ENCODE assay signal across 13 cellular contexts in the genomic region with DNA sequence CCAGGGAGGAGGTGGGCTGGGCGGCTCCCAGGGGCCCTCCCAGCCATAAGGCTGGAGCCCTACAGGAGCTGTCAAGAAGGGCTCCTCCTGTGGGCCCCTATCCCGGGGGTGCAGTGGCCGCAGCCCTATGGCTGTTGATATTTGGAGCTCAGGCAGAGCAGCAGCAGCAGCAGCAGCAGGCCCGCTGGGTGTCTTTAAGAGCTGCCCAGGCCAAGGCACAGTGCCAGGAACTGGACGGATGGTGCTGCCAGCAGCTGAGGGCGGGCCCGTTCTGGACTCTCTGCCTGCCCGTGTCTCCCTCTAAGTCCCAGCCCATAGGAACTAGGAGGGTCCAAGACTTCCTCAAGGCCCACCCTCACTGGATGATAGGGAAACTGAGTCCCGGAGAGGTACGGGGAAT. TPM values are rescaled to one million over a fixed set of nuclear protein-coding genes. Genes with fewer than 3 reads are reported as not detected.
DNase-seq lines count a peak whose midpoint lies in the region; ATAC-seq and TF ChIP-seq lines count a peak whose summit lies in the region.
"Had no signal": no experiment of that assay in that cellular context is flagged by ENCODE, and none has a peak within 500 bp of the region (broad histone marks: within the 10 kb centered on the region; RNA-seq: fewer than 3 reads in every experiment).

No MANE protein-coding gene starts in this region.

- no peak overlapping the region for H3K27ac Mint-ChIP-seq in activated CD4-positive, alpha-beta memory T cell treated with anti-CD3 and anti-CD28 coated beads for 36 hours
- H3K27ac Mint-ChIP-seq: activated CD8-positive, alpha-beta memory T cell treated with anti-CD3 and anti-CD28 coated beads, Interleukin-2, amount 10 ng/mL, durations not matched to agents 7 days and 5 days had no signal

- H3K9ac ChIP-seq in HCT116 (ENCODE audit: low read length), result peak overlapping the region; percentile 1; the same call in 1 of the 2 replicates

- 63 to 89% (median 71%) methylated on average over 4 to 10 of the region's 10 CpGs for WGBS in spleen, 5 donors

- H3K4me1 Mint-ChIP-seq in activated CD4-positive, alpha-beta memory T cell treated with anti-CD3 and anti-CD28 coated beads for 36 hours (ENCODE audit: low read depth), result peaks cover 2% of the 10 kb centered on the region
- H3K4me1 Mint-ChIP-seq: central memory CD8-positive, alpha-beta T cell had no signal

- ATAC-seq in HCT116 (no peak), left lung (peak; percentile 6), GM18517 (IDR thresholded peaks at IDR 0.05; ENCODE audit: unreplicated experiment) (no peak)
- ATAC-seq: activated CD8-positive, alpha-beta memory T cell treated with anti-CD3 and anti-CD28 coated beads, Interleukin-2, amount 10 ng/mL, durations not matched to agents 7 days and 5 days had no signal

- no peak for TF ChIP-seq RAD21 in HCT116 (IDR thresholded peaks at IDR 0.05; ENCODE audit: low read depth)

- DNase-seq in HCT116 (ENCODE audit: low read depth, low spot score), result no peak
- peak; percentile 89 for DNase-seq in coronary artery (ENCODE audit: low spot score)
- peak; percentile 80 to 86 for DNase-seq in left lung
- no peak for DNase-seq in spleen
- no peak for DNase-seq in NCI-H2171 treated with DMSO at 0.1 percent for 48 hours (lab: John Stamatoyannopoulos, UW)
- no peak for DNase-seq in activated CD4-positive, alpha-beta memory T cell treated with anti-CD3 and anti-CD28 coated beads for 36 hours
- DNase-seq in NCI-H146 treated with DMSO at 0.1 percent for 48 hours (lab: John Stamatoyannopoulos, UW; ENCODE audit: unreplicated experiment), result no peak
- DNase-seq: activated CD8-positive, alpha-beta memory T cell treated with anti-CD3 and anti-CD28 coated beads, Interleukin-2, amount 10 ng/mL, durations not matched to agents 7 days and 5 days; Caco-2; NCI-H2081 treated with DMSO at 0.1 percent for 48 hours had no signal

- H3K4me3 Mint-ChIP-seq in activated CD4-positive, alpha-beta memory T cell treated with anti-CD3 and anti-CD28 coated beads for 36 hours, result no peak overlapping the region
- H3K4me3 Mint-ChIP-seq: activated CD8-positive, alpha-beta memory T cell treated with anti-CD3 and anti-CD28 coated beads, Interleukin-2, amount 10 ng/mL, durations not matched to agents 7 days and 5 days; central memory CD8-positive, alpha-beta T cell had no signal

- H3K27me3 ChIP-seq in HCT116 (ENCODE audit: insufficient read depth, low read length), result no peaks in the 10 kb centered on the region
- peaks cover 0 to 13% of the 10 kb centered on the region in 2 donors for H3K27me3 ChIP-seq in left lung
- H3K27me3 ChIP-seq in spleen (replicated peaks in 1 of 7), result peaks cover 0 to 17% (median 4%) of the 10 kb centered on the region in 7 donors

- H3K4me3 ChIP-seq in HCT116 (replicated peaks in 1 of 2; ENCODE audit: low read depth in 1 of 2, low read length in 2 of 2) (no peak overlapping the region), coronary artery (peak overlapping the region; percentile 79), left lung (peak overlapping the region in 1 of 2 donors; percentile 14), spleen (peak overlapping the region in 1 of 8 donors; percentile 38)
- H3K4me3 ChIP-seq: SK-N-MC had no signal

- TF ChIP-seq CTCF in HCT116 (IDR thresholded peaks at IDR 0.05 in 2 of 3, conservative IDR thresholded peaks at IDR 0.05 in 1 of 3; ENCODE audit: borderline replicate concordance in 1 of 3, insufficient read depth in 1 of 3, low read depth in 2 of 3, low read length in 2 of 3) (no peak), coronary artery (IDR thresholded peaks at IDR 0.05) (no peak), left lung (IDR thresholded peaks at IDR 0.05) (no peak), spleen (IDR thresholded peaks at IDR 0.05 in 8 of 11, conservative IDR thresholded peaks at IDR 0.05 in 3 of 11) (no peak)

- H3K9me3 ChIP-seq in HCT116 (ENCODE audit: control insufficient read depth in 1 of 2, insufficient read depth in 1 of 2, low read depth in 1 of 2, low read length in 2 of 2) (no peaks in the 10 kb centered on the region), left lung (no peaks in the 10 kb centered on the region), spleen (no peaks in the 10 kb centered on the region)
- H3K9me3 ChIP-seq: Caco-2 had no signal

- no peak overlapping the region for H2AFZ ChIP-seq in HCT116 (ENCODE audit: low read depth, low read length, poor library complexity, severe bottlenecking)

- BruUV-seq in HCT116 (replicated peaks; lab: Mats Ljungman, UMichigan), result no TSS peak

- intact Hi-C loops in HCT116 (cut with micrococcal nuclease) (no loop called here), left lung (cut with DNase I) (loop anchor here in 1 of 2 donors (5.0 to 10.0 kb wide), 2 partner anchors 79 to 137 kb away; a partner anchor contains a TSS), spleen (cut with DNase I; ENCODE audit: low total_unique reads) (no loop called here)
- intact Hi-C loops in activated CD4-positive, alpha-beta memory T cell treated with anti-CD3 and anti-CD28 coated beads for 36 hours (cut with micrococcal nuclease), result no loop called here

- RAD21 ChIA-PET in HCT116 (lab: Charles Lee; ENCODE audit: low non-redundant PET in 1 of 2, low total read pairs in 2 of 2, uncharacterized antibody in 2 of 2, unreplicated experiment in 2 of 2), result no interaction called here

- H3K36me3 Mint-ChIP-seq in activated CD4-positive, alpha-beta memory T cell treated with anti-CD3 and anti-CD28 coated beads for 36 hours, result no peaks in the 10 kb centered on the region
- H3K36me3 Mint-ChIP-seq: activated CD8-positive, alpha-beta memory T cell treated with anti-CD3 and anti-CD28 coated beads, Interleukin-2, amount 10 ng/mL, durations not matched to agents 7 days and 5 days had no signal

- POLR2A ChIA-PET in HCT116 (lab: Charles Lee), result interaction anchor here (0.8 kb wide), 1 partner anchor 32 kb away, joined by 3 read pairs; no protein-coding TSS in a partner anchor
- POLR2A ChIA-PET in activated CD4-positive, alpha-beta memory T cell treated with anti-CD3 and anti-CD28 coated beads for 36 hours (lab: Charles Lee), result no interaction called here

- H4K20me1 ChIP-seq in HCT116 (ENCODE audit: insufficient read depth), result no peaks in the 10 kb centered on the region

- H3K27ac ChIP-seq in HCT116 (ENCODE audit: low read depth, low read length), result no peak overlapping the region
- H3K27ac ChIP-seq in coronary artery, result peak overlapping the region; percentile 73 to 93
- peak overlapping the region in 1 of 2 donors; percentile 16 for H3K27ac ChIP-seq in left lung
- H3K27ac ChIP-seq in spleen, result peak overlapping the region in 5 of 8 donors; percentile 33 to 83 (median 82)
- H3K27ac ChIP-seq: SK-N-MC had no signal

- no peak overlapping the region for H3K4me2 ChIP-seq in HCT116 (ENCODE audit: low read length)

- no peaks in the 10 kb centered on the region for H3K36me3 ChIP-seq in HCT116 (ENCODE audit: control insufficient read depth in 1 of 2, insufficient read depth in 2 of 2, low read length in 2 of 2)
- peaks cover 0 to 30% of the 10 kb centered on the region in 2 donors for H3K36me3 ChIP-seq in left lung
- peaks cover 0 to 32% (median 6%) of the 10 kb centered on the region in 6 donors for H3K36me3 ChIP-seq in spleen

- H3K9me2 ChIP-seq in HCT116 (ENCODE audit: insufficient read depth), result no peaks in the 10 kb centered on the region

- H3K4me1 ChIP-seq in HCT116 (ENCODE audit: control insufficient read depth in 1 of 2, insufficient read depth in 2 of 2, low read length in 2 of 2), result peaks cover 14 to 52% of the 10 kb centered on the region in 2 experiments
- H3K4me1 ChIP-seq in left lung, result peaks cover 27 to 67% of the 10 kb centered on the region in 2 donors
- peaks cover 25 to 99% (median 62%) of the 10 kb centered on the region in 6 donors for H3K4me1 ChIP-seq in spleen

- no peaks in the 10 kb centered on the region for H3K27me3 Mint-ChIP-seq in activated CD4-positive, alpha-beta memory T cell treated with anti-CD3 and anti-CD28 coated beads for 36 hours
- H3K27me3 Mint-ChIP-seq: central memory CD8-positive, alpha-beta T cell had no signal

- no peaks in the 10 kb centered on the region; the same call in 1 of the 2 replicates for H3K79me2 ChIP-seq in HCT116 (ENCODE audit: insufficient read depth, low read length)

- CTCF ChIA-PET in HCT116 (lab: Charles Lee), result interaction anchor here (1.7 kb wide), 1 partner anchor 48 kb away, joined by 6 read pairs; no protein-coding TSS in a partner anchor
- CTCF ChIA-PET in activated CD4-positive, alpha-beta memory T cell treated with anti-CD3 and anti-CD28 coated beads for 36 hours (lab: Charles Lee), result interaction anchor here (1.4 kb wide), 1 partner anchor 48 kb away, joined by 6 read pairs; no protein-coding TSS in a partner anchor

- H3K9me3 Mint-ChIP-seq in activated CD4-positive, alpha-beta memory T cell treated with anti-CD3 and anti-CD28 coated beads for 36 hours, result no peaks in the 10 kb centered on the region
- H3K9me3 Mint-ChIP-seq: central memory CD8-positive, alpha-beta T cell had no signal

- no peak for TF ChIP-seq POLR2A in HCT116 (IDR thresholded peaks at IDR 0.05; ENCODE audit: borderline replicate concordance, extremely low read depth, insufficient read depth, insufficient read length)
- TF ChIP-seq POLR2A in spleen (IDR thresholded peaks at IDR 0.05), result no peak

RNA-seq across cellular contexts. Expression of a gene that starts 3.6 kb away (rescaled TPM):
- total RNA-seq in HCT116 (2021; ENCODE audit: unreplicated experiment) (61.1 TPM), left lung (100 to 1,000 TPM; 111 to 264 TPM), spleen (10 to 100 TPM; 41.3 to 89.7 (median 59.7) TPM)
- 70.6 and 74.2 TPM in 2 replicates for polyA plus RNA-seq in HCT116 (2012)
- polyA plus RNA-seq in spleen, result 10 to 100 TPM; 47.0 to 97.9 (median 82.7) TPM
- 10 to 100 TPM; 27.7 to 28.5 TPM for total RNA-seq in activated CD4-positive, alpha-beta memory T cell treated with anti-CD3 and anti-CD28 coated beads for 36 hours

RNA-seq across cellular contexts. Expression of a gene that starts 19.4 kb away (rescaled TPM):
- total RNA-seq in HCT116 (2021; ENCODE audit: unreplicated experiment), result 0.76 TPM
- polyA plus RNA-seq in HCT116 (2012), result 2.2 and 3.6 TPM in 2 replicates
- 100 to 1,000 TPM; 173 to 354 TPM for total RNA-seq in left lung
- total RNA-seq in spleen, result 100 to 1,000 TPM; 150 to 334 (median 247) TPM
- polyA plus RNA-seq in spleen, result 10 to 100 TPM; 29.2 to 63.1 (median 47.8) TPM
- total RNA-seq in activated CD4-positive, alpha-beta memory T cell treated with anti-CD3 and anti-CD28 coated beads for 36 hours, result 10 to 100 TPM; 12.0 to 12.2 TPM

RNA-seq across cellular contexts. Expression of a gene that starts 25.5 kb away (rescaled TPM):
- total RNA-seq in HCT116 (2021; ENCODE audit: unreplicated experiment), result 24.5 TPM
- 22.9 and 25.0 TPM in 2 replicates for polyA plus RNA-seq in HCT116 (2012)
- 10 to 100 TPM; 43.5 to 57.0 TPM for total RNA-seq in left lung
- 100 to 1,000 TPM in 1 of 7 donors, 10 to 100 TPM in 6; 62.5 to 118 (median 75.9) TPM for total RNA-seq in spleen
- polyA plus RNA-seq in spleen, result 10 to 100 TPM; 29.0 to 68.0 (median 31.7) TPM
- 10 to 100 TPM; 50.1 to 53.8 TPM for total RNA-seq in activated CD4-positive, alpha-beta memory T cell treated with anti-CD3 and anti-CD28 coated beads for 36 hours

RNA-seq across cellular contexts. Expression of a gene that starts 43.0 kb away (rescaled TPM):
- 49.4 TPM for total RNA-seq in HCT116 (2021; ENCODE audit: unreplicated experiment)
- 45.7 and 58.2 TPM in 2 replicates for polyA plus RNA-seq in HCT116 (2012)
- 10 to 100 TPM; 62.5 to 89.9 TPM for total RNA-seq in left lung
- total RNA-seq in spleen, result 10 to 100 TPM; 48.6 to 92.8 (median 65.8) TPM
- polyA plus RNA-seq in spleen, result 10 to 100 TPM; 16.0 to 36.7 (median 19.5) TPM
- total RNA-seq in activated CD4-positive, alpha-beta memory T cell treated with anti-CD3 and anti-CD28 coated beads for 36 hours, result 10 to 100 TPM; 21.2 to 23.5 TPM

RNA-seq across cellular contexts. Expression of a gene that starts 56.7 kb away (rescaled TPM):
- total RNA-seq in HCT116 (2021; ENCODE audit: unreplicated experiment) (37.6 TPM), left lung (1 to 10 TPM; 3.8 to 6.7 TPM), spleen (1 to 10 TPM in 2 of 7 donors, under 1 TPM in 3, not detected in 2; 0.46 to 3.6 (median 0.94) TPM)
- polyA plus RNA-seq in HCT116 (2012), result 35.7 and 36.0 TPM in 2 replicates
- under 1 TPM; 0.13 to 0.51 (median 0.42) TPM for polyA plus RNA-seq in spleen
- total RNA-seq in activated CD4-positive, alpha-beta memory T cell treated with anti-CD3 and anti-CD28 coated beads for 36 hours, result 1 to 10 TPM in 1 of 2 experiments, under 1 TPM in 1; 0.94 to 2.9 TPM

Comparison
In these comparisons a context has a peak if more than half of its experiments do, and no peak if none do; other contexts are left out.
1. DNase-seq: peak in coronary artery (single experiment) and left lung (2 of 2); none in HCT116 (single experiment), spleen (single experiment), NCI-H2171 treated with DMSO at 0.1 percent for 48 hours (single experiment), activated CD4-positive, alpha-beta memory T cell treated with anti-CD3 and anti-CD28 coated beads for 36 hours (single experiment) and NCI-H146 treated with DMSO at 0.1 percent for 48 hours (single experiment).
2. RNA of a gene that starts 19.4 kb away (total RNA-seq): 173 to 354 TPM in left lung and 150 to 334 TPM in spleen; 12.0 to 12.2 TPM in activated CD4-positive, alpha-beta memory T cell treated with anti-CD3 and anti-CD28 coated beads for 36 hours and 0.76 TPM in HCT116 (single experiment); every median in the first group is over 10 times any median in the second.